8 cellular contexts compared by ENCODE assay signal in genomic region chr17:78112508-78113471, GRCh38. TPM values are rescaled to one million over a fixed set of nuclear protein-coding genes. Genes with fewer than 3 reads are reported as not detected.
DNase-seq lines count a peak whose midpoint lies in the region; ATAC-seq, FAIRE-seq and TF ChIP-seq lines count a peak whose summit lies in the region.

No MANE protein-coding gene starts in this region.

- peak overlapping the region; percentile 55 for H3K27ac Mint-ChIP-seq in T-helper 1 cell treated with Interleukin-12 subunit alpha and Interleukin-12 subunit beta and Interleukin-4 antibody, amounts not matched to agents 30 μg/mL and 1 μg/mL, for 36 hours

- no peak overlapping the region for H2AFZ ChIP-seq in Loucy (ENCODE audit: low read length)

- no peaks in the 10 kb centered on the region for H3K79me2 ChIP-seq in Loucy (ENCODE audit: insufficient read depth, low read length)

- no peak for FAIRE-seq in small intestine (lab: Jason Lieb, UNC)

- 54% methylated on average over 33 of the region's 33 CpGs for WGBS in right cardiac atrium
- 56 to 58% (median 57%) methylated on average over 33 of the region's 33 CpGs for WGBS in small intestine, 3 donors

- H3K36me3 ChIP-seq in Loucy (ENCODE audit: insufficient read depth, low read length) = peaks cover 20% of the 10 kb centered on the region; the same call in 1 of the 2 replicates
- H3K36me3 ChIP-seq in small intestine (ENCODE audit: control insufficient read depth in 2 of 2, insufficient read depth in 2 of 2, low read length in 2 of 2) = peaks cover 0 to 6% of the 10 kb centered on the region in 2 donors

- H3K27me3 Mint-ChIP-seq in T-helper 1 cell treated with Interleukin-12 subunit alpha and Interleukin-12 subunit beta and Interleukin-4 antibody, amounts not matched to agents 30 μg/mL and 1 μg/mL, for 36 hours (ENCODE audit: low read depth) = no peaks in the 10 kb centered on the region

- H3K27me3 ChIP-seq in Loucy (ENCODE audit: insufficient read depth, low read length, poor library complexity, severe bottlenecking) (no peaks in the 10 kb centered on the region), right cardiac atrium (ENCODE audit: control insufficient read depth, insufficient read depth) (no peaks in the 10 kb centered on the region), small intestine (ENCODE audit: control insufficient read depth in 2 of 2, insufficient read depth in 2 of 2, low read length in 2 of 2) (no peaks in the 10 kb centered on the region)

- no peak overlapping the region for H3K4me3 Mint-ChIP-seq in T-helper 1 cell treated with Interleukin-12 subunit alpha and Interleukin-12 subunit beta and Interleukin-4 antibody, amounts not matched to agents 30 μg/mL and 1 μg/mL, for 36 hours

- TF ChIP-seq CTCF in Loucy (conservative IDR thresholded peaks at IDR 0.05; ENCODE audit: low read length) = peak; percentile 96

- no peaks in the 10 kb centered on the region for H3K9me3 Mint-ChIP-seq in T-helper 1 cell treated with Interleukin-12 subunit alpha and Interleukin-12 subunit beta and Interleukin-4 antibody, amounts not matched to agents 30 μg/mL and 1 μg/mL, for 36 hours

- H3K9me2 ChIP-seq in Loucy (replicated peaks; ENCODE audit: low read depth, low read length) = no peaks in the 10 kb centered on the region

- H3K27ac ChIP-seq in angular gyrus (ENCODE audit: low read depth, low read length) (peak overlapping the region; percentile 99), right cardiac atrium (ENCODE audit: low read length) (no peak overlapping the region), small intestine (ENCODE audit: low read depth in 1 of 2, low read length in 1 of 2) (no peak overlapping the region)

- 0 out of 2 replicates have a peak, but pooled peaks cover under 1% of the 10 kb centered on the region for H3F3A ChIP-seq in Loucy (ENCODE audit: low read depth)

- no peak overlapping the region for H3K4me3 ChIP-seq in Loucy (ENCODE audit: low read length, poor library complexity, severe bottlenecking)
- no peak overlapping the region for H3K4me3 ChIP-seq in right cardiac atrium (ENCODE audit: low read length)
- no peak overlapping the region for H3K4me3 ChIP-seq in small intestine (ENCODE audit: low read depth in 1 of 2, low read length in 2 of 2)

- H3K36me3 Mint-ChIP-seq in T-helper 1 cell treated with Interleukin-12 subunit alpha and Interleukin-12 subunit beta and Interleukin-4 antibody, amounts not matched to agents 30 μg/mL and 1 μg/mL, for 36 hours (ENCODE audit: low read depth) = peaks cover 46% of the 10 kb centered on the region

- intact Hi-C loops in right cardiac atrium (cut with DNase I) = loop anchor here in 3 of 4 donors (5.0 to 10.0 kb wide), 4 partner anchors 60 to 140 kb away; no protein-coding TSS in a partner anchor

- H3K4me1 ChIP-seq in Loucy (ENCODE audit: insufficient read depth, low read length, poor library complexity, severe bottlenecking) = peaks cover 4% of the 10 kb centered on the region
- H3K4me1 ChIP-seq in right cardiac atrium (ENCODE audit: control insufficient read depth, insufficient read depth, low read length) = no peaks in the 10 kb centered on the region
- H3K4me1 ChIP-seq in small intestine (ENCODE audit: control insufficient read depth in 2 of 2, insufficient read depth in 1 of 2, low read depth in 1 of 2, low read length in 1 of 2) = no peaks in the 10 kb centered on the region

- no peak overlapping the region for H3K9ac ChIP-seq in Loucy (ENCODE audit: low read depth, low read length, poor library complexity, severe bottlenecking)

- peak; percentile 56 for DNase-seq in SIG-M5 treated with dmso at 0.1 percent for 504 hours (lab: John Stamatoyannopoulos, UW; ENCODE audit: unreplicated experiment)
- DNase-seq in SIG-M5 (lab: John Stamatoyannopoulos, UW) = no peak
- DNase-seq in right cardiac atrium = peak; percentile 80 to 92 (median 92)
- DNase-seq in small intestine = peak; percentile 68

- H3K9me3 ChIP-seq in Loucy (ENCODE audit: insufficient read depth, low read depth, low read length) (no peaks in the 10 kb centered on the region), right cardiac atrium (ENCODE audit: control insufficient read depth, low read length) (no peaks in the 10 kb centered on the region), small intestine (ENCODE audit: control insufficient read depth, low read depth) (no peaks in the 10 kb centered on the region)

- H3K4me2 ChIP-seq in Loucy (ENCODE audit: low read depth, low read length, poor library complexity, severe bottlenecking) = no peak overlapping the region

- peaks cover 30% of the 10 kb centered on the region for H3K4me1 Mint-ChIP-seq in T-helper 1 cell treated with Interleukin-12 subunit alpha and Interleukin-12 subunit beta and Interleukin-4 antibody, amounts not matched to agents 30 μg/mL and 1 μg/mL, for 36 hours (ENCODE audit: low read depth)

- ATAC-seq in right cardiac atrium (peak; percentile 61 to 80), HG03342 (IDR thresholded peaks at IDR 0.05; ENCODE audit: unreplicated experiment) (no peak)

- H4K20me1 ChIP-seq in Loucy (ENCODE audit: insufficient read depth, low read length, poor library complexity, severe bottlenecking) = peaks cover 10% of the 10 kb centered on the region

RNA-seq across cellular contexts. Expression of gene TMC6, which starts 15.8 kb away (rescaled TPM):
- 10 to 100 TPM; 27.9 to 45.4 (median 38.2) TPM for total RNA-seq in right cardiac atrium
- polyA plus RNA-seq in right cardiac atrium (21.2 TPM), small intestine (10 to 100 TPM; 29.7 to 51.1 (median 50.0) TPM)

RNA-seq across cellular contexts. Expression of gene TMC8, which starts 17.8 kb away (rescaled TPM):
- 1 to 10 TPM; 2.6 to 3.9 (median 3.0) TPM for total RNA-seq in right cardiac atrium
- polyA plus RNA-seq in right cardiac atrium (2.4 TPM), small intestine (1 to 10 TPM; 1.3 to 5.7 (median 4.1) TPM)

RNA-seq across cellular contexts. Expression of gene C17orf99, which starts 33.4 kb away (rescaled TPM):
- not detected for total RNA-seq in right cardiac atrium
- polyA plus RNA-seq in right cardiac atrium = not detected
- under 1 TPM in 1 of 3 donors, not detected in 2; 0.19 TPM for polyA plus RNA-seq in small intestine

RNA-seq across cellular contexts. Expression of gene SYNGR2, which starts 55.6 kb away (rescaled TPM):
- total RNA-seq in right cardiac atrium = 10 to 100 TPM; 81.9 to 92.2 (median 83.9) TPM
- polyA plus RNA-seq in right cardiac atrium (85.8 TPM), small intestine (100 to 1,000 TPM in 1 of 3 donors, 10 to 100 TPM in 2; 46.5 to 187 (median 73.0) TPM)
